1 cellular context compared by ENCODE assay signal in the genomic region with DNA sequence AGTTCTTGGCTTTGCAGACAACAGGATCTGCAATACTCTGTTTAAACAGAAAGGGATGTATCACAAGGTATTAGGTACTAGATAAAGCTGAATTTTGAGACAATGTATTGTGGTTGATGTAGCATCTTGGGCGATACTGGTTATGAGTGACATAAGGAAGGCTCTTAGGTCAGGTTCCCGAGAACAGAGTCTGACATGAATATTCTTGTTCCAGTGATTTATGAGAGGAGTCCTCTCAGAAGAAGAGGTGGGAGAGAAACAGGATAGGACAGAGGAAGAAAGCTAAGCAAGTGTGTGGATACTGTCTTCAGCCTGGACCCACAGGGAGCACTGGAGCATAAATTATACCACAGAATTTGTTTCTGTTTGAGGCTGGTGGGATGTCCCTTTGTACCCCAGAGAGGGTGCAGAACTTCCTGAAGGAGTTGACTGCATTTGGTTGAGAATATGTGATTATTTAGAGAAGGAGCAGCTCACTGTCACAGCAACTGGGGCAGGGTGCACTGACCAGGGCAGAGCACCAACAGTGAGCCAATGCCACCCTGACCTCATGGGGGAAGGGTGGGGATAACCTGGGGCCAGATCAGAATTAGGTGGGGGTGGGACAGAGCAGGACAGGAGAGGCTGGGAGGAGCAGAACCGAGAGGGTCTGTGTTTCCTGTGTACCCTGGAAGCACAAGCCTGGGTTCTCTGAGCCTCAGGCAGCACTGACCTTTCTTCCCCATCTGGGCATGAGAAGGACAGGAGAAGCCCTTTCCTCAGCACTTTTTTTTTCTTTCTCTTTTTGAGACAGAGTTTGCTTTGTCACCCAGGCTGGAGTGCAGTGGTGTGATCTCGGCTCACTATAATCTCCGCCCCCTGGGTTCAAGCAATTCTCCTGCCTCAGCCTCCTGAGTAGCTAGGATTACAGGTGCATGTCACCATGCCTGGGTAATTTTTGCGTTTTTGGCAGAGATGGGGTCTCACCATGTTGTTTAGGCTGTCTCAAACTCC.
A peak's percentile ranks its signal among the peaks of the same experiment; 100 is the strongest.
TF ChIP-seq lines count a peak whose summit lies in the region.

No MANE protein-coding gene starts in this region.

TF ChIP-seq in K562, 482 proteins besides CTCF, POLR2A, EP300 and RAD21:
- TF ChIP-seq, protein P1, sequence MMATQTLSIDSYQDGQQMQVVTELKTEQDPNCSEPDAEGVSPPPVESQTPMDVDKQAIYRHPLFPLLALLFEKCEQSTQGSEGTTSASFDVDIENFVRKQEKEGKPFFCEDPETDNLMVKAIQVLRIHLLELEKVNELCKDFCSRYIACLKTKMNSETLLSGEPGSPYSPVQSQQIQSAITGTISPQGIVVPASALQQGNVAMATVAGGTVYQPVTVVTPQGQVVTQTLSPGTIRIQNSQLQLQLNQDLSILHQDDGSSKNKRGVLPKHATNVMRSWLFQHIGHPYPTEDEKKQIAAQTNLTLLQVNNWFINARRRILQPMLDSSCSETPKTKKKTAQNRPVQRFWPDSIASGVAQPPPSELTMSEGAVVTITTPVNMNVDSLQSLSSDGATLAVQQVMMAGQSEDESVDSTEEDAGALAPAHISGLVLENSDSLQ (IDR thresholded peaks at IDR 0.05): peak; percentile 57
- TF ChIP-seq PBX2 (CRISPR knock-in tag; IDR thresholded peaks at IDR 0.05; ENCODE audit: low read depth) (no peak), PBX2 (tag; conservative IDR thresholded peaks at IDR 0.05; ENCODE audit: low read depth) (0 out of 2 replicates have a peak, but pooled peaks have one; percentile 29), HNRNPLL (IDR thresholded peaks at IDR 0.05; ENCODE audit: low read depth, low read length, poor library complexity, severe bottlenecking) (no peak), MEIS2 (IDR thresholded peaks at IDR 0.05; ENCODE audit: partially characterized antibody) (peak; percentile 72), ZBTB7A (IDR thresholded peaks at IDR 0.05; ENCODE audit: borderline replicate concordance, control insufficient read depth, low read depth, low read length) (no peak)
- TF ChIP-seq, protein P2, sequence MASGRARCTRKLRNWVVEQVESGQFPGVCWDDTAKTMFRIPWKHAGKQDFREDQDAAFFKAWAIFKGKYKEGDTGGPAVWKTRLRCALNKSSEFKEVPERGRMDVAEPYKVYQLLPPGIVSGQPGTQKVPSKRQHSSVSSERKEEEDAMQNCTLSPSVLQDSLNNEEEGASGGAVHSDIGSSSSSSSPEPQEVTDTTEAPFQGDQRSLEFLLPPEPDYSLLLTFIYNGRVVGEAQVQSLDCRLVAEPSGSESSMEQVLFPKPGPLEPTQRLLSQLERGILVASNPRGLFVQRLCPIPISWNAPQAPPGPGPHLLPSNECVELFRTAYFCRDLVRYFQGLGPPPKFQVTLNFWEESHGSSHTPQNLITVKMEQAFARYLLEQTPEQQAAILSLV (tag; IDR thresholded peaks at IDR 0.05): no peak
